Comparison of ENCODE assay signal across 20 cellular contexts in the genomic region with DNA sequence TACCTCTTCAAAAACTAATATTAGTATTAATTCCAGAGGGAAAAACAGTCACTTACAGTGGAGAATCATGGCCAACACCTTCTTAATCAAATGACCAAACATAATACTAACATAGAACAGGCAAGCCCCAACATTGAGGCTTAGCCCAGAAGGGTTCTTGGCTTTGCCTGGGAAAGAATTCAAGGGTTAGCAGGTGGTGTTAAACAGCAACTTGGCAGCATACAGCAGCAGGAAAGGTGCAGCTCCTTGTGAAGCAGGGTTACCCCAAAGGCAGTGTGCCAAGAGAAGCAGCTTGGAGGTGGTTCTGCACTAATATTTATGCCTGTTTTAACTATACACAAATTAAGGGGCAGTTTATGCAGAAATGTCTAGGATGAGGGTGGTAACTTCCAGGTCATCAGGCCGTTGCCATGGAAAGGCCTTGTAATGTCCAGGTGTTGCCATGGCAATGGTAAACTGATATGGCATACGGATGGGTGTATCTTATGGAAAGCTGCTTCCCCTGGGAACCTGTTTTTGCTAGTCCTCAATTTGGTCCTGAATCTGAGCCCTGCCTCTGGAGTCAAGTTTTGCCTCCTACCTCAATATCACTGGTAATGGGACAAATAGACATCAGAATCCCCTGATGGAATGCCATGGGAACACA. TPM values are rescaled to one million over a fixed set of nuclear protein-coding genes. Genes with fewer than 3 reads are reported as not detected.
DNase-seq lines count a peak whose midpoint lies in the region; ATAC-seq, FAIRE-seq and TF ChIP-seq lines count a peak whose summit lies in the region.
"Had no signal": no experiment of that assay in that cellular context is flagged by ENCODE, and none has a peak within 500 bp of the region (broad histone marks: within the 10 kb centered on the region; RNA-seq: fewer than 3 reads in every experiment).

No MANE protein-coding gene starts in this region.

- 0% methylated on average over 2 of the region's 2 CpGs for WGBS in HepG2 (ENCODE audit: low lambda C conversion rate)
- 40% methylated on average over 2 of the region's 2 CpGs for WGBS in right lobe of liver (ENCODE audit: insufficient coverage, low coverage, low lambda C conversion rate, missing lambda C conversion rate)
- WGBS in K562 (ENCODE audit: insufficient coverage, low coverage, missing lambda C conversion rate), result 0% methylated on average over 2 of the region's 2 CpGs

- FAIRE-seq in HepG2 (lab: Jason Lieb, UNC) (no peak), K562 (lab: Jason Lieb, UNC) (no peak), urothelium cell line (lab: Jason Lieb, UNC) (peak; percentile 66)
- FAIRE-seq: bronchial epithelial cell had no signal

- TF ChIP-seq RAD21 in HepG2 (CRISPR knock-in tag; IDR thresholded peaks at IDR 0.05) (no peak), K562 (CRISPR knock-in tag; conservative IDR thresholded peaks at IDR 0.05 in 1 of 2, IDR thresholded peaks at IDR 0.05 in 1 of 2) (no peak)

- no peaks in the 10 kb centered on the region for H3K79me2 ChIP-seq in HepG2 (ENCODE audit: insufficient read depth, low read length)
- H3K79me2 ChIP-seq in K562 (ENCODE audit: control insufficient read depth, insufficient read depth, low read length), result no peaks in the 10 kb centered on the region

- H3K36me3 ChIP-seq in HepG2 (replicated peaks in 1 of 2; ENCODE audit: control insufficient read depth in 1 of 2, insufficient read depth in 2 of 2, low read length in 2 of 2) (no peaks in the 10 kb centered on the region), right lobe of liver (no peaks in the 10 kb centered on the region), K562 (ENCODE audit: control insufficient read depth, insufficient read depth, low read length) (no peaks in the 10 kb centered on the region)
- H3K36me3 ChIP-seq: tibial nerve had no signal

- H3K9me1 ChIP-seq in K562 (ENCODE audit: control insufficient read depth, insufficient read depth, low read length), result no peaks in the 10 kb centered on the region

- H3K4me1 ChIP-seq in HepG2 (ENCODE audit: insufficient read depth, low read length), result no peaks in the 10 kb centered on the region
- H3K4me1 ChIP-seq in right lobe of liver, result no peaks in the 10 kb centered on the region
- H3K4me1 ChIP-seq in K562 (replicated peaks in 1 of 2; ENCODE audit: control insufficient read depth in 2 of 2, insufficient read depth in 2 of 2, low read length in 2 of 2), result no peaks in the 10 kb centered on the region
- H3K4me1 ChIP-seq: tibial nerve had no signal

- POLR2A ChIA-PET in HepG2 (lab: Yijun Ruan, JAX) (no interaction called here), K562 (lab: Yijun Ruan, JAX) (no interaction called here)

- no peak for TF ChIP-seq CTCF in HepG2 (CRISPR knock-in tag; IDR thresholded peaks at IDR 0.05)
- no peak for TF ChIP-seq CTCF in right lobe of liver (IDR thresholded peaks at IDR 0.05)
- TF ChIP-seq CTCF in K562 (IDR thresholded peaks at IDR 0.05 in 2 of 3, conservative IDR thresholded peaks at IDR 0.05 in 1 of 3; ENCODE audit: insufficient read depth in 2 of 3, low read depth in 1 of 3, low read length in 3 of 3), result no peak

- H3K27ac ChIP-seq in HepG2 (ENCODE audit: extremely low read length, insufficient read depth, low read length) (no peak overlapping the region), right lobe of liver (no peak overlapping the region), K562 (ENCODE audit: extremely low read depth, low read depth, low read length) (no peak overlapping the region)
- H3K27ac ChIP-seq: KMS-11, tibial nerve had no signal

- no peak overlapping the region for H3K9ac ChIP-seq in HepG2 (ENCODE audit: insufficient read depth, low read depth, low read length)
- no peak overlapping the region for H3K9ac ChIP-seq in K562 (ENCODE audit: insufficient read depth in 1 of 2, low read depth in 2 of 2, low read length in 2 of 2)
- H3K9ac ChIP-seq: KMS-11 had no signal

- CTCF ChIA-PET in HepG2 (lab: Yijun Ruan, JAX; ENCODE audit: low intra/inter-chr PET ratio, low total read pairs) (no interaction called here), K562 (lab: Yijun Ruan, JAX; ENCODE audit: low intra/inter-chr PET ratio) (no interaction called here)

- TF ChIP-seq EP300 in HepG2 (IDR thresholded peaks at IDR 0.05; ENCODE audit: low read depth in 2 of 2, low read length in 2 of 2), result no peak
- TF ChIP-seq EP300 in HepG2 (CRISPR knock-in tag; IDR thresholded peaks at IDR 0.05; ENCODE audit: borderline replicate concordance), result no peak
- no peak for TF ChIP-seq EP300 in K562 (IDR thresholded peaks at IDR 0.05; ENCODE audit: low read length)

- no peak for TF ChIP-seq POLR2A in HepG2 (IDR thresholded peaks at IDR 0.05; ENCODE audit: insufficient read depth in 1 of 2, low read depth in 2 of 2, low read length in 2 of 2)
- no peak for TF ChIP-seq POLR2A in right lobe of liver (IDR thresholded peaks at IDR 0.05)
- TF ChIP-seq POLR2A in K562 (conservative IDR thresholded peaks at IDR 0.05), result no peak

- H3K9me3 ChIP-seq in HepG2 (ENCODE audit: low read length) (no peaks in the 10 kb centered on the region), right lobe of liver (no peaks in the 10 kb centered on the region), K562 (replicated peaks; ENCODE audit: control insufficient read depth, insufficient read depth, low read depth, low read length) (no peaks in the 10 kb centered on the region)

- no peak for DNase-seq in HepG2 (ENCODE audit: low spot score)
- no peak for DNase-seq in right lobe of liver
- peak; percentile 77 for DNase-seq in NCI-H2171 treated with DMSO at 0.1 percent for 48 hours (lab: John Stamatoyannopoulos, UW)
- DNase-seq in K562 (ENCODE audit: extremely low read depth in 1 of 4, low spot score in 3 of 4), result no peak
- DNase-seq in urothelium cell line (ENCODE audit: low spot score), result no peak
- DNase-seq: ACHN; activated CD8-positive, alpha-beta memory T cell treated with anti-CD3 and anti-CD28 coated beads, Interleukin-2, amount 50 U/mL, for 4 hours; activated naive CD4-positive, alpha-beta T cell treated with anti-CD3 and anti-CD28 coated beads, Interleukin-2, amount 10 ng/mL, durations not matched to agents 7 days and 5 days; CD4-positive, alpha-beta T cell; foreskin fibroblast; NCI-H2227 treated with DMSO at 0.1 percent for 48 hours; stimulated activated CD4-positive, alpha-beta T cell treated with anti-CD3 and anti-CD28 coated beads, Interleukin-4, amount 100 ng/mL, for 1 hour had no signal

- ATAC-seq in HepG2 (no peak), right lobe of liver (no peak), K562 (no peak), HG02970 (IDR thresholded peaks at IDR 0.05; ENCODE audit: low FRiP score, unreplicated experiment) (no peak), GM21423 (IDR thresholded peaks at IDR 0.05; ENCODE audit: unreplicated experiment) (no peak), GM21723 (IDR thresholded peaks at IDR 0.05; ENCODE audit: unreplicated experiment) (no peak)

- intact Hi-C loops in HepG2 (cut with micrococcal nuclease; ENCODE audit: unreplicated experiment), result no loop called here
- intact Hi-C loops in right lobe of liver (cut with DNase I), result no loop called here
- intact Hi-C loops in K562 (cut with micrococcal nuclease), result no loop called here

- H2AFZ ChIP-seq in HepG2 (ENCODE audit: low read length), result no peak overlapping the region
- H2AFZ ChIP-seq in K562 (ENCODE audit: low read depth, low read length), result no peak overlapping the region

- no TSS peak for BruUV-seq in HepG2 (replicated peaks; lab: Mats Ljungman, UMichigan)
- BruUV-seq in K562 (replicated peaks; lab: Mats Ljungman, UMichigan), result no TSS peak

- in situ Hi-C loops in HepG2 (cut with HindIII; ENCODE audit: extremely low pct_ligation_motif_present, low pct_unique_long_range_greater_than_20kb), result no loop called here
- in situ Hi-C loops in K562 (cut with MboI), result no loop called here

- H4K20me1 ChIP-seq in HepG2 (ENCODE audit: insufficient read depth, low read length) (no peaks in the 10 kb centered on the region), K562 (replicated peaks; ENCODE audit: control insufficient read depth, insufficient read depth, low read length) (no peaks in the 10 kb centered on the region)

- H3K4me2 ChIP-seq in HepG2 (ENCODE audit: low read depth, low read length) (no peak overlapping the region), K562 (ENCODE audit: insufficient read depth, low read length) (no peak overlapping the region)
- H3K4me2 ChIP-seq: KMS-11 had no signal

- H3K27me3 ChIP-seq in HepG2 (ENCODE audit: control insufficient read depth in 1 of 2, insufficient read depth in 2 of 2, low read length in 2 of 2) (no peaks in the 10 kb centered on the region; a peak in 1 of 5 replicates), right lobe of liver (no peaks in the 10 kb centered on the region), K562 (ENCODE audit: control insufficient read depth in 2 of 2, insufficient read depth in 2 of 2, low read length in 2 of 2) (peaks cover 0 to 8% of the 10 kb centered on the region in 2 experiments; a peak in 3 of 5 replicates)
- H3K27me3 ChIP-seq: tibial nerve had no signal

- H3K4me3 ChIP-seq in HepG2 (replicated peaks in 1 of 3; ENCODE audit: insufficient read depth in 1 of 3, low read depth in 2 of 3, low read length in 3 of 3) (no peak overlapping the region), right lobe of liver (no peak overlapping the region), K562 (no peak overlapping the region)
- H3K4me3 ChIP-seq: lung, tibial nerve had no signal

RNA-seq across cellular contexts. Expression of gene BEND7, which starts 27.2 kb away (rescaled TPM):
- total RNA-seq in HepG2 (2016; rRNA removed; fragmentation: Illumina TruSeq; extraction: Trizol) (15.4 and 17.1 TPM in 2 replicates), right lobe of liver (10 to 100 TPM; 14.5 to 21.5 (median 15.6) TPM), K562 (2014; rRNA removed) (5.0 and 6.3 TPM in 2 replicates), K562 (2014; rRNA removed; fragmentation: Illumina TruSeq; extraction: Trizol) (6.1 and 8.4 TPM in 2 replicates), K562 (2015; rRNA removed; fragmentation: Illumina TruSeq; extraction: Trizol) (5.2 and 6.0 TPM in 2 replicates), K562 (2021) (8.2 and 10.1 TPM in 2 replicates)
- 10.7 and 11.7 TPM in 2 replicates for total RNA-seq in HepG2 (2016; cell fraction: cytosol; rRNA removed; fragmentation: Illumina TruSeq; extraction: Trizol; ENCODE audit: low read depth)
- 13.3 and 14.4 TPM in 2 replicates for total RNA-seq in HepG2 (2016; cell fraction: insoluble cytoplasmic fraction; rRNA removed; fragmentation: Illumina TruSeq; extraction: Trizol)
- 27.9 and 29.9 TPM in 2 replicates for total RNA-seq in HepG2 (2016; cell fraction: membrane; rRNA removed; fragmentation: Illumina TruSeq; extraction: Trizol)
- total RNA-seq in HepG2 (2016; cell fraction: nucleus; rRNA removed; fragmentation: Illumina TruSeq; extraction: Trizol), result 16.7 and 20.0 TPM in 2 replicates
- polyA plus RNA-seq in HepG2 (2011; rRNA removed) (13.5 and 14.1 TPM in 2 replicates), K562 (2011; rRNA removed) (4.8 and 5.6 TPM in 2 replicates), K562 (2014; fragmentation: Illumina TruSeq; extraction: Trizol) (6.6 and 11.4 TPM in 2 replicates), K562 (2014; fragmentation: Nextera tagmentation; extraction: Ambion mirVana) (1 to 10 TPM; 1.3 to 1.8 TPM), K562 (2014; rRNA removed) (3.2 and 12.2 TPM in 2 replicates)
- polyA plus RNA-seq in HepG2 (2011; cell fraction: cytosol; rRNA removed), result 5.9 and 10.6 TPM in 2 replicates
- polyA plus RNA-seq in HepG2 (2011; cell fraction: nucleus; rRNA removed), result 16.0 and 21.8 TPM in 2 replicates
- polyA plus RNA-seq in HepG2 (2012), result 24.3 and 27.7 TPM in 2 replicates
- polyA plus RNA-seq in HepG2 (2016; cell fraction: cytosol; fragmentation: Illumina TruSeq; extraction: Trizol; ENCODE audit: low read depth), result 20.2 and 23.1 TPM in 2 replicates
- polyA plus RNA-seq in HepG2 (2016; cell fraction: insoluble cytoplasmic fraction; fragmentation: Illumina TruSeq; extraction: Trizol; ENCODE audit: low read depth), result 18.4 and 20.3 TPM in 2 replicates
- 28.6 and 31.7 TPM in 2 replicates for polyA plus RNA-seq in HepG2 (2016; cell fraction: membrane; fragmentation: Illumina TruSeq; extraction: Trizol; ENCODE audit: low read depth)
- 29.5 and 33.1 TPM in 2 replicates for polyA plus RNA-seq in HepG2 (2016; cell fraction: nucleus; fragmentation: Illumina TruSeq; extraction: Trizol; ENCODE audit: insufficient read depth, low read depth)
- polyA minus RNA-seq in HepG2 (2011; rRNA and poly(A)+ RNA removed; ENCODE audit: low replicate concordance), result 0.07 and 7.3 TPM in 2 replicates
- 16.1 and 17.6 TPM in 2 replicates for polyA minus RNA-seq in HepG2 (2011; cell fraction: cytosol; rRNA and poly(A)+ RNA removed)
- polyA minus RNA-seq in HepG2 (2011; cell fraction: nucleus; rRNA and poly(A)+ RNA removed), result 17.8 and 27.0 TPM in 2 replicates
- total RNA-seq in K562 (2011; cell fraction: chromatin; rRNA removed; ENCODE audit: low replicate concordance), result 6.0 and 13.1 TPM in 2 replicates
- total RNA-seq in K562 (2011; cell fraction: nucleolus; rRNA removed), result 3.0 and 3.8 TPM in 2 replicates
- 6.7 and 10.2 TPM in 2 replicates for total RNA-seq in K562 (2011; cell fraction: nucleoplasm; rRNA removed)
- 1.3 and 3.4 TPM in 2 replicates for polyA plus RNA-seq in K562 (2011; cell fraction: cytosol; rRNA removed)
- polyA plus RNA-seq in K562 (2011; cell fraction: nucleus; rRNA removed), result 5.5 and 8.9 TPM in 2 replicates
- polyA plus RNA-seq in K562 (2012), result 5.3 and 7.1 TPM in 2 replicates
- polyA minus RNA-seq in K562 (2011; rRNA and poly(A)+ RNA removed), result 4.4 and 6.1 TPM in 2 replicates
- polyA minus RNA-seq in K562 (2011; cell fraction: cytosol; rRNA and poly(A)+ RNA removed), result 2.9 and 3.3 TPM in 2 replicates
- polyA minus RNA-seq in K562 (2011; cell fraction: nucleus; rRNA and poly(A)+ RNA removed), result 1.9 and 4.3 TPM in 2 replicates
- total RNA-seq: CD4-positive, alpha-beta T cell; T-helper 1 cell treated with Interleukin-12 subunit alpha and Interleukin-12 subunit beta and Interleukin-4 antibody, amounts not matched to agents 30 ng/mL and 1 ng/mL, for 36 hours had no signal

RNA-seq across cellular contexts. Expression of gene PRPF18, which starts 30.8 kb away (rescaled TPM):
- total RNA-seq in HepG2 (2016; rRNA removed; fragmentation: Illumina TruSeq; extraction: Trizol) (17.2 and 24.7 TPM in 2 replicates), right lobe of liver (10 to 100 TPM in 4 of 6 experiments, 1 to 10 TPM in 2; 8.1 to 16.1 (median 11.5) TPM), K562 (2014; rRNA removed) (16.9 and 23.1 TPM in 2 replicates), K562 (2014; rRNA removed; fragmentation: Illumina TruSeq; extraction: Trizol) (26.4 and 30.3 TPM in 2 replicates), K562 (2015; rRNA removed; fragmentation: Illumina TruSeq; extraction: Trizol) (25.7 and 30.6 TPM in 2 replicates), K562 (2021) (14.0 and 14.8 TPM in 2 replicates)
- 7.8 and 9.1 TPM in 2 replicates for total RNA-seq in HepG2 (2016; cell fraction: cytosol; rRNA removed; fragmentation: Illumina TruSeq; extraction: Trizol; ENCODE audit: low read depth)
- 21.2 and 25.5 TPM in 2 replicates for total RNA-seq in HepG2 (2016; cell fraction: insoluble cytoplasmic fraction; rRNA removed; fragmentation: Illumina TruSeq; extraction: Trizol)
- 12.4 and 13.8 TPM in 2 replicates for total RNA-seq in HepG2 (2016; cell fraction: membrane; rRNA removed; fragmentation: Illumina TruSeq; extraction: Trizol)
- total RNA-seq in HepG2 (2016; cell fraction: nucleus; rRNA removed; fragmentation: Illumina TruSeq; extraction: Trizol), result 18.7 and 19.1 TPM in 2 replicates
- polyA plus RNA-seq in HepG2 (2011; rRNA removed) (4.4 and 6.1 TPM in 2 replicates), K562 (2011; rRNA removed) (10.3 and 15.7 TPM in 2 replicates), K562 (2014; fragmentation: Illumina TruSeq; extraction: Trizol) (20.5 and 25.9 TPM in 2 replicates), K562 (2014; fragmentation: Nextera tagmentation; extraction: Ambion mirVana) (10 to 100 TPM; 19.6 to 26.6 TPM), K562 (2014; rRNA removed) (16.8 and 22.4 TPM in 2 replicates)
- 3.0 and 3.7 TPM in 2 replicates for polyA plus RNA-seq in HepG2 (2011; cell fraction: cytosol; rRNA removed)
- 4.5 and 6.1 TPM in 2 replicates for polyA plus RNA-seq in HepG2 (2011; cell fraction: nucleus; rRNA removed)
- 7.6 and 9.8 TPM in 2 replicates for polyA plus RNA-seq in HepG2 (2012)
- polyA plus RNA-seq in HepG2 (2016; cell fraction: cytosol; fragmentation: Illumina TruSeq; extraction: Trizol; ENCODE audit: low read depth), result 5.7 and 7.2 TPM in 2 replicates
- polyA plus RNA-seq in HepG2 (2016; cell fraction: insoluble cytoplasmic fraction; fragmentation: Illumina TruSeq; extraction: Trizol; ENCODE audit: low read depth), result 20.8 and 21.3 TPM in 2 replicates
- polyA plus RNA-seq in HepG2 (2016; cell fraction: membrane; fragmentation: Illumina TruSeq; extraction: Trizol; ENCODE audit: low read depth), result 7.3 and 9.4 TPM in 2 replicates
- 11.4 and 11.7 TPM in 2 replicates for polyA plus RNA-seq in HepG2 (2016; cell fraction: nucleus; fragmentation: Illumina TruSeq; extraction: Trizol; ENCODE audit: insufficient read depth, low read depth)
- polyA minus RNA-seq in HepG2 (2011; rRNA and poly(A)+ RNA removed; ENCODE audit: low replicate concordance), result 0.80 and 2.3 TPM in 2 replicates
- polyA minus RNA-seq in HepG2 (2011; cell fraction: cytosol; rRNA and poly(A)+ RNA removed), result 2.6 and 4.7 TPM in 2 replicates
- 28.2 and 32.6 TPM in 2 replicates for polyA minus RNA-seq in HepG2 (2011; cell fraction: nucleus; rRNA and poly(A)+ RNA removed)
- 16.6 and 64.6 TPM in 2 replicates for total RNA-seq in K562 (2011; cell fraction: chromatin; rRNA removed; ENCODE audit: low replicate concordance)
- 6.8 and 10.3 TPM in 2 replicates for total RNA-seq in K562 (2011; cell fraction: nucleolus; rRNA removed)
- total RNA-seq in K562 (2011; cell fraction: nucleoplasm; rRNA removed), result 15.2 and 18.3 TPM in 2 replicates
- 2.7 and 5.6 TPM in 2 replicates for polyA plus RNA-seq in K562 (2011; cell fraction: cytosol; rRNA removed)
- 5.1 and 6.3 TPM in 2 replicates for polyA plus RNA-seq in K562 (2011; cell fraction: nucleus; rRNA removed)
- 11.2 and 15.1 TPM in 2 replicates for polyA plus RNA-seq in K562 (2012)
- 19.2 and 22.2 TPM in 2 replicates for polyA minus RNA-seq in K562 (2011; rRNA and poly(A)+ RNA removed)
- 3.5 and 6.4 TPM in 2 replicates for polyA minus RNA-seq in K562 (2011; cell fraction: cytosol; rRNA and poly(A)+ RNA removed)
- 9.3 and 25.3 TPM in 2 replicates for polyA minus RNA-seq in K562 (2011; cell fraction: nucleus; rRNA and poly(A)+ RNA removed)

Comparison
In these comparisons a context has a peak if more than half of its experiments do, and no peak if none do; other contexts are left out.
1. Of the 241 proteins assayed by ChIP-seq in both HepG2 and K562: peak only in HepG2: none; only in K562: none; in both: RFX1; in neither: 240.